8 cellular contexts compared by ENCODE assay signal in the genomic region with DNA sequence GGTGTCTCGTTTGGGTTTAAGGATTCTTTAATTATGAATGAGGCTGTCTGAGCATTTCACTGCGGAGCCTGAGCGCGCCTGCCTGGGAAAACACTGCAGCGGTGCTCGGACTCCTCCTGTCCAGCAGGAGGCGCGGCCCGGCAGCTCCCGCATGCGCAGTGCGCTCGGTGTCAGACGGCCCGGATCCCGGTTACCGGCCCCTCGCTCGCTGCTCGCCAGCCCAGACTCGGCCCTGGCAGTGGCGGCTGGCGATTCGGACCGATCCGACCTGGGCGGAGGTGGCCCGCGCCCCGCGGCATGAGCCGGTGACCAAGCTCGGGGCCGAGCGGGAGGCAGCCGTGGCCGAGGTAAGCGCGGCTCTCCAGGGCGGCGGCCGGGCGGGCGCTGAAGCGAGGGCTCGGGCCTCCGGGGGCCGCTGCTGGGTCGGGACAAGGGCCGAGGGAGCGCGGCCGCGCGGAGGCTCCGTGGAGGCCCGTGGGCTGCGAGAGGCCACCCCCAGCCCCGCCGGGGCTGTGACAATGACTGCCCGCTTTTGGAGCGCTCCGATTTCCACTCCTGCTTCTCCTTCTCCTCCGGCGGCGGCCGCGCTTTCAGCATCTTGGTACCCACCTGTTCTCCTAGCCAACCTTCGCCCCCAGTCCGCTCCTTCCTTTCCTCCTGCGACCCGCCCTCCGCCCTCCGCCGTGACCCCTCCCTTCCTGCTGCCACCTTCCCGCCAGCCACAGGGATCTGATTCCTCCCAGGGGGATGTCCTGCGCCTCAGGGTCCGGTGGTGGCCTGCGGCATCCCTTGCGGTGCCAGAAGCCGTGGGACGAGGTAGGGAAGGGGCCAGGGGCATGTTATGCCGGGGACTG. TPM values are rescaled to one million over a fixed set of nuclear protein-coding genes. Genes with fewer than 3 reads are reported as not detected.
A peak's percentile ranks its signal among the peaks of the same experiment; 100 is the strongest.
DNase-seq lines count a peak whose midpoint lies in the region; ATAC-seq and TF ChIP-seq lines count a peak whose summit lies in the region.

A gene (plus strand): TSS at position 173 of the 854 bp plus-strand sequence. CDS start 12,035 bp downstream, outside the sequence.

- H3K27me3 Mint-ChIP-seq in stimulated activated naive CD8-positive, alpha-beta T cell treated with anti-CD3 and anti-CD28 coated beads, Interleukin-15, amount 100 ng/mL, for 72 hours, result no peaks in the 10 kb centered on the region

- no peaks in the 10 kb centered on the region for H4K20me1 ChIP-seq in neural cell (ENCODE audit: insufficient read depth)

- peak within 1 kb of the TSS; percentile 88 for H3K9ac ChIP-seq in neural cell (ENCODE audit: low read length)

- H3F3A ChIP-seq in neural cell (ENCODE audit: insufficient read depth, low read length, poor library complexity, severe bottlenecking), result no peaks in the 10 kb centered on the region

- H3K27ac Mint-ChIP-seq in stimulated activated naive CD8-positive, alpha-beta T cell treated with anti-CD3 and anti-CD28 coated beads, Interleukin-15, amount 100 ng/mL, for 72 hours, result peak within 1 kb of the TSS; percentile 30 to 85

- TF ChIP-seq EP300 in neural cell (conservative IDR thresholded peaks at IDR 0.05; ENCODE audit: poor library complexity, severe bottlenecking), result no peak

- peak within 1 kb of the TSS; percentile 96 for H3K4me2 ChIP-seq in neural cell (ENCODE audit: low read length)

- H3K79me2 ChIP-seq in neural cell (replicated peaks; ENCODE audit: insufficient read depth, low read length), result peaks cover 29% of the 10 kb centered on the region

- H3K9me3 ChIP-seq in neural cell (ENCODE audit: low read length), result no peaks in the 10 kb centered on the region

- CTCF ChIA-PET in RWPE1 (lab: Yijun Ruan, JAX), result interaction anchor here (0.6 to 2.4 kb wide), 9 partner anchors 9 to 675 kb away, joined by 3 to 14 read pairs (median 4); a partner anchor contains a TSS

- peak; percentile 56 for TF ChIP-seq RAD21 in neural cell (conservative IDR thresholded peaks at IDR 0.05)

- peaks cover 42% of the 10 kb centered on the region for H3K4me1 Mint-ChIP-seq in stimulated activated naive CD8-positive, alpha-beta T cell treated with anti-CD3 and anti-CD28 coated beads, Interleukin-15, amount 100 ng/mL, for 72 hours

- H3K27ac ChIP-seq in RWPE1, result peak within 1 kb of the TSS; percentile 79
- peak within 1 kb of the TSS; percentile 66 for H3K27ac ChIP-seq in neural cell (ENCODE audit: low read length)

- H3K27me3 ChIP-seq in neural cell (ENCODE audit: insufficient read depth, low read depth, low read length), result no peaks in the 10 kb centered on the region

- POLR2A ChIA-PET in RWPE1 (lab: Yijun Ruan, JAX; ENCODE audit: low non-redundant PET), result no interaction called here

- ATAC-seq in stimulated activated naive CD8-positive, alpha-beta T cell treated with anti-CD3 and anti-CD28 coated beads, Interleukin-15, amount 100 ng/mL, for 72 hours, result peak; percentile 92

- H3K4me3 ChIP-seq in fibroblast of the aortic adventitia (ENCODE audit: low read depth, low read length), result peak within 1 kb of the TSS; percentile 82
- H3K4me3 ChIP-seq in neural cell (ENCODE audit: low read length), result peak within 1 kb of the TSS; percentile 92

- no peaks in the 10 kb centered on the region for H3K36me3 ChIP-seq in neural cell (ENCODE audit: insufficient read depth, low read length)

- H2AFZ ChIP-seq in neural cell (ENCODE audit: low read depth, low read length), result peak within 1 kb of the TSS; percentile 58

- TF ChIP-seq CTCF in LNCAP (IDR thresholded peaks at IDR 0.05) (peak; percentile 89), RWPE1 (conservative IDR thresholded peaks at IDR 0.05; ENCODE audit: low read depth) (peak; percentile 92), fibroblast of the aortic adventitia (IDR thresholded peaks at IDR 0.05; ENCODE audit: insufficient read depth, low read length) (peak; percentile 91), neural cell (IDR thresholded peaks at IDR 0.05; ENCODE audit: poor library complexity, severe bottlenecking) (peak; percentile 94)

- H3K9me2 ChIP-seq in neural cell (ENCODE audit: insufficient read depth, low read length), result no peaks in the 10 kb centered on the region

- no peaks in the 10 kb centered on the region for H3K9me3 Mint-ChIP-seq in stimulated activated naive CD8-positive, alpha-beta T cell treated with anti-CD3 and anti-CD28 coated beads, Interleukin-15, amount 100 ng/mL, for 72 hours

- H3K4me3 Mint-ChIP-seq in stimulated activated naive CD8-positive, alpha-beta T cell treated with anti-CD3 and anti-CD28 coated beads, Interleukin-15, amount 100 ng/mL, for 72 hours, result peak within 1 kb of the TSS; percentile 85 to 90

- DNase-seq in ELR (ENCODE audit: low read depth), result peak; percentile 83
- DNase-seq in GOT3 (lab: John Stamatoyannopoulos, UW), result peak; percentile 62
- peak; percentile 92 for DNase-seq in RWPE1 (ENCODE audit: low spot score)
- peak; percentile 80 for DNase-seq in activated T-helper 9 cell treated with anti-CD3 and anti-CD28 coated beads, Interleukin-2, amount 50 U/mL, for 16 hours (ENCODE audit: low read depth)
- DNase-seq in fibroblast of the aortic adventitia (ENCODE audit: low read depth), result peak; percentile 79
- peak; percentile 85 for DNase-seq in stimulated activated naive CD8-positive, alpha-beta T cell treated with anti-CD3 and anti-CD28 coated beads, Interleukin-15, amount 100 ng/mL, for 72 hours

TF ChIP-seq in neural cell, 6 proteins besides CTCF, POLR2A, EP300 and RAD21:
- peak; percentile 74 for TF ChIP-seq SMC3 (conservative IDR thresholded peaks at IDR 0.05; ENCODE audit: poor library complexity)
- no peak for TF ChIP-seq TAF1 (IDR thresholded peaks at IDR 0.05; ENCODE audit: low read depth)
- TF ChIP-seq EZH2 (IDR thresholded peaks at IDR 0.05; ENCODE audit: borderline replicate concordance, insufficient read depth, low read length, poor library complexity, severe bottlenecking), result no peak
- TF ChIP-seq, protein P1, sequence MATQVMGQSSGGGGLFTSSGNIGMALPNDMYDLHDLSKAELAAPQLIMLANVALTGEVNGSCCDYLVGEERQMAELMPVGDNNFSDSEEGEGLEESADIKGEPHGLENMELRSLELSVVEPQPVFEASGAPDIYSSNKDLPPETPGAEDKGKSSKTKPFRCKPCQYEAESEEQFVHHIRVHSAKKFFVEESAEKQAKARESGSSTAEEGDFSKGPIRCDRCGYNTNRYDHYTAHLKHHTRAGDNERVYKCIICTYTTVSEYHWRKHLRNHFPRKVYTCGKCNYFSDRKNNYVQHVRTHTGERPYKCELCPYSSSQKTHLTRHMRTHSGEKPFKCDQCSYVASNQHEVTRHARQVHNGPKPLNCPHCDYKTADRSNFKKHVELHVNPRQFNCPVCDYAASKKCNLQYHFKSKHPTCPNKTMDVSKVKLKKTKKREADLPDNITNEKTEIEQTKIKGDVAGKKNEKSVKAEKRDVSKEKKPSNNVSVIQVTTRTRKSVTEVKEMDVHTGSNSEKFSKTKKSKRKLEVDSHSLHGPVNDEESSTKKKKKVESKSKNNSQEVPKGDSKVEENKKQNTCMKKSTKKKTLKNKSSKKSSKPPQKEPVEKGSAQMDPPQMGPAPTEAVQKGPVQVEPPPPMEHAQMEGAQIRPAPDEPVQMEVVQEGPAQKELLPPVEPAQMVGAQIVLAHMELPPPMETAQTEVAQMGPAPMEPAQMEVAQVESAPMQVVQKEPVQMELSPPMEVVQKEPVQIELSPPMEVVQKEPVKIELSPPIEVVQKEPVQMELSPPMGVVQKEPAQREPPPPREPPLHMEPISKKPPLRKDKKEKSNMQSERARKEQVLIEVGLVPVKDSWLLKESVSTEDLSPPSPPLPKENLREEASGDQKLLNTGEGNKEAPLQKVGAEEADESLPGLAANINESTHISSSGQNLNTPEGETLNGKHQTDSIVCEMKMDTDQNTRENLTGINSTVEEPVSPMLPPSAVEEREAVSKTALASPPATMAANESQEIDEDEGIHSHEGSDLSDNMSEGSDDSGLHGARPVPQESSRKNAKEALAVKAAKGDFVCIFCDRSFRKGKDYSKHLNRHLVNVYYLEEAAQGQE (IDR thresholded peaks at IDR 0.05; ENCODE audit: borderline replicate concordance), result peak; percentile 68
- TF ChIP-seq POLR2AphosphoS5 (IDR thresholded peaks at IDR 0.05), result peak; percentile 92
- peak; percentile 62 for TF ChIP-seq MXI1 (conservative IDR thresholded peaks at IDR 0.05; ENCODE audit: poor library complexity, severe bottlenecking)

RNA-seq across cellular contexts. Expression of the gene that starts here (rescaled TPM):
- 100 and 148 TPM in 2 replicates for total RNA-seq in fibroblast of the aortic adventitia (ENCODE audit: low replicate concordance)
- 77.5 and 82.6 TPM in 2 replicates for polyA plus RNA-seq in neural cell
- polyA minus RNA-seq in neural cell, result 125 and 132 TPM in 2 replicates

Comparison
In these comparisons a context has a peak if more than half of its experiments do, and no peak if none do; other contexts are left out.
1. Peak in every context shown above with its lines: DNase-seq, ATAC-seq, H3K4me3 ChIP-seq and H3K27ac ChIP-seq.